20 cellular contexts compared by ENCODE assay signal in genomic region chr15:37252530-37252929, GRCh38.
"Had no signal": no experiment of that assay in that cellular context is flagged by ENCODE, and none has a peak within 500 bp of the region (broad histone marks: within the 10 kb centered on the region; RNA-seq: fewer than 3 reads in every experiment).

No MANE protein-coding gene starts in this region.

- H3K27me3 ChIP-seq: esophagus squamous epithelium, hepatocyte, spleen, testis, tibial nerve had no signal

- H3K79me2 ChIP-seq: hepatocyte had no signal

- H3K4me3 ChIP-seq: esophagus squamous epithelium, hepatocyte, lung, spleen, testis, tibial nerve had no signal

- H3K4me2 ChIP-seq: hepatocyte had no signal

- ATAC-seq: effector memory CD8-positive, alpha-beta T cell; left cardiac atrium; left ventricle myocardium superior; naive thymus-derived CD4-positive, alpha-beta T cell; sciatic nerve; stimulated activated naive B cell treated with anti-CD40 and anti-IgM and Interleukin-4, amounts not matched to agents 10 μg/mL and 1 μg/mL and 100 μg/mL, for 72 hours; stimulated activated naive CD8-positive, alpha-beta T cell treated with anti-CD3 and anti-CD28 coated beads, Interleukin-15, amount 100 ng/mL, for 72 hours had no signal

- H2AFZ ChIP-seq: hepatocyte had no signal

- H3K4me1 ChIP-seq: esophagus squamous epithelium, spleen, testis, tibial nerve had no signal

- H3K27ac ChIP-seq: esophagus squamous epithelium, hepatocyte, spleen, testis, tibial nerve had no signal

- H3K36me3 ChIP-seq: esophagus squamous epithelium, spleen, tibial nerve had no signal

- DNase-seq: effector memory CD8-positive, alpha-beta T cell; esophagus squamous epithelium; foreskin fibroblast; kidney; left cardiac atrium; left ventricle myocardium superior; mesenchymal stem cell; naive thymus-derived CD4-positive, alpha-beta T cell; posterior cingulate gyrus; spleen; stimulated activated CD4-positive, alpha-beta T cell treated with anti-CD3 and anti-CD28 coated beads, Interleukin-15, amount 100 ng/mL, for 24 hours; stimulated activated CD4-positive, alpha-beta T cell treated with anti-CD3 and anti-CD28 coated beads, Interleukin-1b, Interleukin-23, amount 100 ng/mL, for 48 hours; stimulated activated CD4-positive, alpha-beta T cell treated with anti-CD3 and anti-CD28 coated beads, Interleukin-4, amount 100 ng/mL, for 4 hours; stimulated activated naive B cell treated with anti-CD40 and anti-IgM and Interleukin-4, amounts not matched to agents 10 μg/mL and 1 μg/mL and 100 μg/mL, for 72 hours; stimulated activated naive CD8-positive, alpha-beta T cell treated with anti-CD3 and anti-CD28 coated beads, Interleukin-15, amount 100 ng/mL, for 72 hours; testis had no signal

- H3K9me3 ChIP-seq: esophagus squamous epithelium, spleen, testis, tibial nerve had no signal
